In genomic region chr19:41427647-41428480, GRCh38 we compare ENCODE assay signal across 8 cellular contexts. TPM values are rescaled to one million over a fixed set of nuclear protein-coding genes. Genes with fewer than 3 reads are reported as not detected.
DNase-seq lines count a peak whose midpoint lies in the region; ATAC-seq and TF ChIP-seq lines count a peak whose summit lies in the region.

No MANE protein-coding gene starts in this region.

- H3K27ac ChIP-seq in cardiac muscle cell, result peak overlapping the region; percentile 84
- peak overlapping the region; percentile 73 for H3K27ac ChIP-seq in rectal smooth muscle tissue (ENCODE audit: low read depth, low read length)

- H3K9ac ChIP-seq in rectal smooth muscle tissue (ENCODE audit: low read length), result peak overlapping the region; percentile 3

- DNase-seq in DMS53 treated with DMSO at 0.1 percent for 48 hours (lab: John Stamatoyannopoulos, UW; ENCODE audit: unreplicated experiment), result peak; percentile 42
- peak; percentile 84 for DNase-seq in NCI-H2171 treated with DMSO at 0.1 percent for 48 hours (lab: John Stamatoyannopoulos, UW)
- DNase-seq in activated effector memory CD4-positive, alpha-beta T cell treated with Interleukin-2 at 50 U/mL for 16 hours, result peak; percentile 38
- DNase-seq in cardiac muscle cell (ENCODE audit: low read depth in 1 of 2, low spot score in 1 of 2), result peak; percentile 20 to 35
- no peak for DNase-seq in foreskin melanocyte
- no peak for DNase-seq in mucosa of gallbladder (ENCODE audit: low spot score)

- H3K9me3 ChIP-seq in cardiac muscle cell (ENCODE audit: low read depth), result no peaks in the 10 kb centered on the region

- no peaks in the 10 kb centered on the region for H3K27me3 ChIP-seq in cardiac muscle cell
- H3K27me3 ChIP-seq in rectal smooth muscle tissue (ENCODE audit: control insufficient read depth, insufficient read depth, low read length), result no peaks in the 10 kb centered on the region

- peak; percentile 4 for TF ChIP-seq CTCF in cardiac muscle cell (IDR thresholded peaks at IDR 0.05; ENCODE audit: low read depth, low read length)

- H3K4me3 ChIP-seq in cardiac muscle cell, result peak overlapping the region; percentile 7
- peak overlapping the region; percentile 75 for H3K4me3 ChIP-seq in rectal smooth muscle tissue (ENCODE audit: low read length)

- ATAC-seq in GM18909 (IDR thresholded peaks at IDR 0.05; ENCODE audit: poor library complexity, unreplicated experiment), result no peak

- peaks cover 43% of the 10 kb centered on the region for H3K4me1 ChIP-seq in cardiac muscle cell (ENCODE audit: low read depth)
- peaks cover 4% of the 10 kb centered on the region for H3K4me1 ChIP-seq in rectal smooth muscle tissue (ENCODE audit: control insufficient read depth, insufficient read depth, low read length)

- H3K36me3 ChIP-seq in cardiac muscle cell, result peaks cover 3% of the 10 kb centered on the region
- H3K36me3 ChIP-seq in rectal smooth muscle tissue (ENCODE audit: control insufficient read depth, insufficient read depth, low read length), result peaks cover 31% of the 10 kb centered on the region

RNA-seq across cellular contexts. Expression of gene B3GNT8, which starts 0.7 kb away (rescaled TPM):
- total RNA-seq in cardiac muscle cell (4.9 and 6.8 TPM in 2 replicates), mucosa of gallbladder (2.4 TPM)
- polyA plus RNA-seq in cardiac muscle cell, result 4.8 and 5.9 TPM in 2 replicates

RNA-seq across cellular contexts. Expression of gene DMAC2, which starts 11.8 kb away (rescaled TPM):
- total RNA-seq in cardiac muscle cell (78.5 and 110 TPM in 2 replicates), mucosa of gallbladder (45.0 TPM)
- 126 and 137 TPM in 2 replicates for polyA plus RNA-seq in cardiac muscle cell

RNA-seq across cellular contexts. Expression of gene ERICH4, which starts 15.1 kb away (rescaled TPM):
- total RNA-seq in cardiac muscle cell, result not detected in 2 replicates
- polyA plus RNA-seq in cardiac muscle cell, result not detected in 2 replicates
- total RNA-seq in mucosa of gallbladder, result not detected

RNA-seq across cellular contexts. Expression of gene BCKDHA, which starts 30.2 kb away (rescaled TPM):
- total RNA-seq in cardiac muscle cell (127 and 166 TPM in 2 replicates), mucosa of gallbladder (26.4 TPM)
- polyA plus RNA-seq in cardiac muscle cell, result 151 and 200 TPM in 2 replicates

RNA-seq across cellular contexts. Expression of gene EXOSC5, which starts 30.7 kb away (rescaled TPM):
- 24.5 and 31.4 TPM in 2 replicates for total RNA-seq in cardiac muscle cell
- polyA plus RNA-seq in cardiac muscle cell, result 40.6 and 53.0 TPM in 2 replicates
- total RNA-seq in mucosa of gallbladder, result 12.3 TPM

Comparison
In these comparisons a context has a peak if more than half of its experiments do, and no peak if none do; other contexts are left out.
1. DNase-seq: peak in DMS53 treated with DMSO at 0.1 percent for 48 hours (single experiment), NCI-H2171 treated with DMSO at 0.1 percent for 48 hours (single experiment), activated effector memory CD4-positive, alpha-beta T cell treated with Interleukin-2 at 50 U/mL for 16 hours (single experiment) and cardiac muscle cell (2 of 2); none in foreskin melanocyte (single experiment) and mucosa of gallbladder (single experiment).